21 cellular contexts compared by ENCODE assay signal in genomic region chr1:71045463-71046028, GRCh38. TPM values are rescaled to one million over a fixed set of nuclear protein-coding genes. Genes with fewer than 3 reads are reported as not detected.
DNase-seq lines count a peak whose midpoint lies in the region; ATAC-seq, FAIRE-seq and TF ChIP-seq lines count a peak whose summit lies in the region.
"Had no signal": no experiment of that assay in that cellular context is flagged by ENCODE, and none has a peak within 500 bp of the region (broad histone marks: within the 10 kb centered on the region; RNA-seq: fewer than 3 reads in every experiment).

No MANE protein-coding gene starts in this region.

- peaks cover 51% of the 10 kb centered on the region for H3K27me3 Mint-ChIP-seq in activated CD8-positive, alpha-beta T cell treated with anti-CD3 and anti-CD28 coated beads, Interleukin-2, amount 10 ng/mL, durations not matched to agents 7 days and 5 days (ENCODE audit: low read depth)
- peaks cover 45% of the 10 kb centered on the region for H3K27me3 Mint-ChIP-seq in activated CD8-positive, alpha-beta T cell treated with anti-CD3 and anti-CD28 coated beads for 36 hours
- peaks cover 18 to 48% (median 30%) of the 10 kb centered on the region in 5 donors for H3K27me3 Mint-ChIP-seq in naive thymus-derived CD8-positive, alpha-beta T cell
- peaks cover 65% of the 10 kb centered on the region for H3K27me3 Mint-ChIP-seq in type B pancreatic cell

- peaks cover 17% of the 10 kb centered on the region for H3K36me3 ChIP-seq in K562 (ENCODE audit: control insufficient read depth, insufficient read depth, low read length)
- H3K36me3 ChIP-seq: adrenal gland, prostate gland, thyroid gland had no signal

- H3K79me2 ChIP-seq in K562 (ENCODE audit: control insufficient read depth, insufficient read depth, low read length): peaks cover 68% of the 10 kb centered on the region

- POLR2A ChIA-PET in activated CD8-positive, alpha-beta T cell treated with anti-CD3 and anti-CD28 coated beads, Interleukin-2, amount 10 ng/mL, durations not matched to agents 7 days and 5 days (lab: Charles Lee): no interaction called here
- POLR2A ChIA-PET in activated CD8-positive, alpha-beta T cell treated with anti-CD3 and anti-CD28 coated beads for 36 hours (lab: Charles Lee): no interaction called here
- POLR2A ChIA-PET in K562 (lab: Yijun Ruan, JAX): interaction anchor here (1.0 to 2.4 kb wide), 9 partner anchors 9 to 370 kb away, joined by 3 to 16 read pairs (median 4); no protein-coding TSS in a partner anchor
- POLR2A ChIA-PET in naive thymus-derived CD8-positive, alpha-beta T cell (lab: Charles Lee): interaction anchor here (0.7 kb wide), 1 partner anchor 691 kb away, joined by 4 read pairs; the partner anchor contains the start of gene ANKRD13C

- no peaks in the 10 kb centered on the region for H3K36me3 Mint-ChIP-seq in activated CD8-positive, alpha-beta T cell treated with anti-CD3 and anti-CD28 coated beads, Interleukin-2, amount 10 ng/mL, durations not matched to agents 7 days and 5 days (ENCODE audit: low read depth)
- no peaks in the 10 kb centered on the region for H3K36me3 Mint-ChIP-seq in activated CD8-positive, alpha-beta T cell treated with anti-CD3 and anti-CD28 coated beads for 36 hours (ENCODE audit: low read depth)
- H3K36me3 Mint-ChIP-seq in naive thymus-derived CD8-positive, alpha-beta T cell: no peaks in the 10 kb centered on the region
- H3K36me3 Mint-ChIP-seq in type B pancreatic cell: no peaks in the 10 kb centered on the region

- TF ChIP-seq CTCF in activated CD8-positive, alpha-beta T cell treated with anti-CD3 and anti-CD28 coated beads for 36 hours (IDR thresholded peaks at IDR 0.05): no peak
- TF ChIP-seq CTCF in K562 (IDR thresholded peaks at IDR 0.05 in 2 of 3, conservative IDR thresholded peaks at IDR 0.05 in 1 of 3; ENCODE audit: insufficient read depth in 2 of 3, low read depth in 1 of 3, low read length in 3 of 3) (no peak), type B pancreatic cell (conservative IDR thresholded peaks at IDR 0.05) (no peak)

- peak; percentile 79 for FAIRE-seq in K562 (lab: Jason Lieb, UNC)
- FAIRE-seq: islet of Langerhans had no signal

- H3K9ac ChIP-seq in K562 (ENCODE audit: insufficient read depth in 1 of 2, low read depth in 2 of 2, low read length in 2 of 2): peak overlapping the region; percentile 83 to 88
- H3K9ac ChIP-seq: KMS-11 had no signal

- H3K4me3 ChIP-seq in K562: peak overlapping the region; percentile 66
- H3K4me3 ChIP-seq: PC-9, thyroid gland had no signal

- H3K27me3 ChIP-seq in K562 (ENCODE audit: control insufficient read depth in 2 of 2, insufficient read depth in 2 of 2, low read length in 2 of 2): no peaks in the 10 kb centered on the region; a peak in 1 of 5 replicates

- H3K4me3 Mint-ChIP-seq in activated CD8-positive, alpha-beta T cell treated with anti-CD3 and anti-CD28 coated beads, Interleukin-2, amount 10 ng/mL, durations not matched to agents 7 days and 5 days: peak overlapping the region; percentile 26
- H3K4me3 Mint-ChIP-seq in activated CD8-positive, alpha-beta T cell treated with anti-CD3 and anti-CD28 coated beads for 36 hours: no peak overlapping the region
- H3K4me3 Mint-ChIP-seq in naive thymus-derived CD8-positive, alpha-beta T cell: peak overlapping the region in 8 of 10 donors; percentile 35 to 66 (median 57)
- peak overlapping the region; percentile 45 for H3K4me3 Mint-ChIP-seq in type B pancreatic cell

- H3K4me2 ChIP-seq in K562 (ENCODE audit: insufficient read depth, low read length): peak overlapping the region; percentile 98
- H3K4me2 ChIP-seq: KMS-11, PC-9 had no signal

- no peaks in the 10 kb centered on the region for H4K20me1 ChIP-seq in K562 (replicated peaks; ENCODE audit: control insufficient read depth, insufficient read depth, low read length)

- 0 out of 4 replicates have a peak, but pooled peaks of 1 of the 2 experiments have one; percentile 10 for TF ChIP-seq RAD21 in K562 (CRISPR knock-in tag; conservative IDR thresholded peaks at IDR 0.05 in 1 of 2, IDR thresholded peaks at IDR 0.05 in 1 of 2)

- 2% methylated on average over 16 of the region's 16 CpGs for WGBS in K562 (ENCODE audit: insufficient coverage, low coverage, missing lambda C conversion rate)

- intact Hi-C loops in activated CD8-positive, alpha-beta T cell treated with anti-CD3 and anti-CD28 coated beads for 36 hours (cut with micrococcal nuclease): no loop called here
- intact Hi-C loops in K562 (cut with micrococcal nuclease): loop anchor here (5.0 to 10.0 kb wide), 4 partner anchors 148 to 913 kb away; no protein-coding TSS in a partner anchor

- in situ Hi-C loops in K562 (cut with MboI): no loop called here

- TF ChIP-seq POLR2A in K562 (conservative IDR thresholded peaks at IDR 0.05): no peak; the same call in 1 of the 2 replicates

- no TSS peak for BruUV-seq in K562 (replicated peaks; lab: Mats Ljungman, UMichigan)

- no peaks in the 10 kb centered on the region for H3K9me1 ChIP-seq in K562 (ENCODE audit: control insufficient read depth, insufficient read depth, low read length)

- H3K9me3 Mint-ChIP-seq in activated CD8-positive, alpha-beta T cell treated with anti-CD3 and anti-CD28 coated beads, Interleukin-2, amount 10 ng/mL, durations not matched to agents 7 days and 5 days (ENCODE audit: insufficient read depth): no peaks in the 10 kb centered on the region
- no peaks in the 10 kb centered on the region for H3K9me3 Mint-ChIP-seq in activated CD8-positive, alpha-beta T cell treated with anti-CD3 and anti-CD28 coated beads for 36 hours
- H3K9me3 Mint-ChIP-seq in naive thymus-derived CD8-positive, alpha-beta T cell: no peaks in the 10 kb centered on the region
- H3K9me3 Mint-ChIP-seq in type B pancreatic cell: no peaks in the 10 kb centered on the region
- H3K9me3 Mint-ChIP-seq: activated T-cell treated with anti-CD3 and anti-CD28 coated beads, Interleukin-2, amount 50 U/mL, for 4 hours; HFFc6 had no signal

- ATAC-seq in activated CD8-positive, alpha-beta T cell treated with anti-CD3 and anti-CD28 coated beads, Interleukin-2, amount 10 ng/mL, durations not matched to agents 7 days and 5 days: no peak
- ATAC-seq in activated CD8-positive, alpha-beta T cell treated with anti-CD3 and anti-CD28 coated beads for 36 hours: no peak
- peak; percentile 34 for ATAC-seq in K562
- ATAC-seq in naive thymus-derived CD8-positive, alpha-beta T cell: no peak
- no peak for ATAC-seq in HG03342 (IDR thresholded peaks at IDR 0.05; ENCODE audit: unreplicated experiment)

- DNase-seq in activated CD8-positive, alpha-beta T cell treated with anti-CD3 and anti-CD28 coated beads, Interleukin-2, amount 10 ng/mL, durations not matched to agents 7 days and 5 days: no peak
- DNase-seq in activated CD8-positive, alpha-beta T cell treated with anti-CD3 and anti-CD28 coated beads for 36 hours: no peak
- DNase-seq in K562 (ENCODE audit: extremely low read depth in 1 of 4, low spot score in 3 of 4) (peak; percentile 17 to 70 (median 30)), type B pancreatic cell (ENCODE audit: extremely low spot score, unreplicated experiment) (no peak), NCI-H2107 treated with DMSO at 0.1 percent for 48 hours (lab: John Stamatoyannopoulos, UW; ENCODE audit: unreplicated experiment) (no peak), NCI-H1436 (lab: John Stamatoyannopoulos, UW) (no peak)
- no peak for DNase-seq in naive thymus-derived CD8-positive, alpha-beta T cell
- DNase-seq: ACHN; activated CD4-positive, alpha-beta T cell treated with anti-CD3 and anti-CD28 coated beads for 1 hour; activated T-cell treated with anti-CD3 and anti-CD28 coated beads, Interleukin-2, amount 50 U/mL, for 4 hours; adrenal gland; HFFc6; NCI-H1694; PC-9; thyroid gland had no signal

- peak overlapping the region; percentile 86 for H3K27ac ChIP-seq in K562 (ENCODE audit: extremely low read depth, low read depth, low read length)
- H3K27ac ChIP-seq: adrenal gland, epithelial cell of prostate, HL-60, KMS-11, PC-9, prostate gland, thyroid gland had no signal

- CTCF ChIA-PET in activated CD8-positive, alpha-beta T cell treated with anti-CD3 and anti-CD28 coated beads, Interleukin-2, amount 10 ng/mL, durations not matched to agents 7 days and 5 days (lab: Charles Lee): interaction anchor here (1.6 kb wide), 1 partner anchor 35 kb away, joined by 3 read pairs; the partner anchor contains the start of gene ZRANB2
- CTCF ChIA-PET in activated CD8-positive, alpha-beta T cell treated with anti-CD3 and anti-CD28 coated beads for 36 hours (lab: Charles Lee): no interaction called here
- CTCF ChIA-PET in K562 (lab: Yijun Ruan, JAX; ENCODE audit: low intra/inter-chr PET ratio): no interaction called here

- H3K27ac Mint-ChIP-seq in activated CD8-positive, alpha-beta T cell treated with anti-CD3 and anti-CD28 coated beads, Interleukin-2, amount 10 ng/mL, durations not matched to agents 7 days and 5 days: no peak overlapping the region
- no peak overlapping the region for H3K27ac Mint-ChIP-seq in activated CD8-positive, alpha-beta T cell treated with anti-CD3 and anti-CD28 coated beads for 36 hours
- no peak overlapping the region for H3K27ac Mint-ChIP-seq in naive thymus-derived CD8-positive, alpha-beta T cell
- H3K27ac Mint-ChIP-seq in type B pancreatic cell: no peak overlapping the region
- H3K27ac Mint-ChIP-seq: HFFc6 had no signal

- peak overlapping the region; percentile 79 for H2AFZ ChIP-seq in K562 (ENCODE audit: low read depth, low read length)
- H2AFZ ChIP-seq: PC-9 had no signal

- peaks cover 25% of the 10 kb centered on the region for H3K4me1 Mint-ChIP-seq in activated CD8-positive, alpha-beta T cell treated with anti-CD3 and anti-CD28 coated beads, Interleukin-2, amount 10 ng/mL, durations not matched to agents 7 days and 5 days (ENCODE audit: low read depth)
- peaks cover 17% of the 10 kb centered on the region for H3K4me1 Mint-ChIP-seq in activated CD8-positive, alpha-beta T cell treated with anti-CD3 and anti-CD28 coated beads for 36 hours (ENCODE audit: low read depth)
- peaks cover 6 to 23% (median 22%) of the 10 kb centered on the region in 4 donors for H3K4me1 Mint-ChIP-seq in naive thymus-derived CD8-positive, alpha-beta T cell
- no peaks in the 10 kb centered on the region for H3K4me1 Mint-ChIP-seq in type B pancreatic cell (ENCODE audit: unreplicated experiment)

- TF ChIP-seq EP300 in K562 (IDR thresholded peaks at IDR 0.05; ENCODE audit: low read length): no peak

- no peaks in the 10 kb centered on the region for H3K9me3 ChIP-seq in K562 (replicated peaks; ENCODE audit: control insufficient read depth, insufficient read depth, low read depth, low read length)
- H3K9me3 ChIP-seq: adrenal gland, prostate gland, thyroid gland had no signal

- H3K4me1 ChIP-seq in K562 (replicated peaks in 1 of 2; ENCODE audit: control insufficient read depth in 2 of 2, insufficient read depth in 2 of 2, low read length in 2 of 2): peaks cover 18 to 24% of the 10 kb centered on the region in 2 experiments
- H3K4me1 ChIP-seq: prostate gland had no signal

RNA-seq across cellular contexts. Expression of gene PTGER3, which starts 2.1 kb away (rescaled TPM):
- 1 to 10 TPM; 2.8 to 3.4 TPM for total RNA-seq in activated CD8-positive, alpha-beta T cell treated with anti-CD3 and anti-CD28 coated beads, Interleukin-2, amount 10 ng/mL, durations not matched to agents 7 days and 5 days
- total RNA-seq in activated CD8-positive, alpha-beta T cell treated with anti-CD3 and anti-CD28 coated beads for 36 hours: not detected
- total RNA-seq in K562 (2011; cell fraction: chromatin; rRNA removed; ENCODE audit: low replicate concordance): 14.8 and 15.1 TPM in 2 replicates
- 13.7 and 16.2 TPM in 2 replicates for total RNA-seq in K562 (2011; cell fraction: nucleolus; rRNA removed)
- total RNA-seq in K562 (2011; cell fraction: nucleoplasm; rRNA removed): 13.1 and 24.9 TPM in 2 replicates
- 14.2 and 26.2 TPM in 2 replicates for total RNA-seq in K562 (2014; rRNA removed)
- 19.0 and 19.2 TPM in 2 replicates for total RNA-seq in K562 (2014; rRNA removed; fragmentation: Illumina TruSeq; extraction: Trizol)
- total RNA-seq in K562 (2015; rRNA removed; fragmentation: Illumina TruSeq; extraction: Trizol): 18.4 and 20.0 TPM in 2 replicates
- total RNA-seq in K562 (2021): 28.5 and 33.3 TPM in 2 replicates
- polyA plus RNA-seq in K562 (2011; rRNA removed): 3.2 and 4.5 TPM in 2 replicates
- 3.3 and 10.5 TPM in 2 replicates for polyA plus RNA-seq in K562 (2011; cell fraction: cytosol; rRNA removed)
- polyA plus RNA-seq in K562 (2011; cell fraction: nucleus; rRNA removed): 4.9 and 8.3 TPM in 2 replicates
- 15.2 and 16.0 TPM in 2 replicates for polyA plus RNA-seq in K562 (2012)
- 11.6 and 14.6 TPM in 2 replicates for polyA plus RNA-seq in K562 (2014; fragmentation: Illumina TruSeq; extraction: Trizol)
- 1 to 10 TPM; 3.8 to 5.1 TPM for polyA plus RNA-seq in K562 (2014; fragmentation: Nextera tagmentation; extraction: Ambion mirVana)
- polyA plus RNA-seq in K562 (2014; rRNA removed): 9.7 and 17.7 TPM in 2 replicates
- 5.3 and 6.0 TPM in 2 replicates for polyA minus RNA-seq in K562 (2011; rRNA and poly(A)+ RNA removed)
- 5.9 and 7.3 TPM in 2 replicates for polyA minus RNA-seq in K562 (2011; cell fraction: cytosol; rRNA and poly(A)+ RNA removed)
- 8.1 and 9.1 TPM in 2 replicates for polyA minus RNA-seq in K562 (2011; cell fraction: nucleus; rRNA and poly(A)+ RNA removed)
- total RNA-seq in naive thymus-derived CD8-positive, alpha-beta T cell: under 1 TPM; 0.11 to 0.26 TPM
- polyA plus RNA-seq in naive thymus-derived CD8-positive, alpha-beta T cell: not detected
- 2.8 and 4.7 TPM in 2 replicates for total RNA-seq in type B pancreatic cell (ENCODE audit: low replicate concordance)

RNA-seq across cellular contexts. Expression of gene ZRANB2, which starts 35.3 kb away (rescaled TPM):
- total RNA-seq in activated CD8-positive, alpha-beta T cell treated with anti-CD3 and anti-CD28 coated beads, Interleukin-2, amount 10 ng/mL, durations not matched to agents 7 days and 5 days: 10 to 100 TPM; 95.9 to 98.6 TPM
- 100 to 1,000 TPM; 107 to 119 TPM for total RNA-seq in activated CD8-positive, alpha-beta T cell treated with anti-CD3 and anti-CD28 coated beads for 36 hours
- total RNA-seq in K562 (2011; cell fraction: chromatin; rRNA removed; ENCODE audit: low replicate concordance): 82.9 and 341 TPM in 2 replicates
- total RNA-seq in K562 (2011; cell fraction: nucleolus; rRNA removed): 32.4 and 47.8 TPM in 2 replicates
- 107 and 212 TPM in 2 replicates for total RNA-seq in K562 (2011; cell fraction: nucleoplasm; rRNA removed)
- total RNA-seq in K562 (2014; rRNA removed) (80.8 and 86.5 TPM in 2 replicates), K562 (2014; rRNA removed; fragmentation: Illumina TruSeq; extraction: Trizol) (86.0 and 108 TPM in 2 replicates), K562 (2015; rRNA removed; fragmentation: Illumina TruSeq; extraction: Trizol) (75.5 and 88.3 TPM in 2 replicates), K562 (2021) (129 and 134 TPM in 2 replicates), type B pancreatic cell (ENCODE audit: low replicate concordance) (87.1 and 112 TPM in 2 replicates)
- polyA plus RNA-seq in K562 (2011; rRNA removed) (230 and 264 TPM in 2 replicates), K562 (2014; fragmentation: Illumina TruSeq; extraction: Trizol) (207 and 240 TPM in 2 replicates), K562 (2014; fragmentation: Nextera tagmentation; extraction: Ambion mirVana) (100 to 1,000 TPM; 194 to 244 TPM), K562 (2014; rRNA removed) (157 TPM in 2 replicates)
- polyA plus RNA-seq in K562 (2011; cell fraction: cytosol; rRNA removed): 17.5 and 48.4 TPM in 2 replicates
- 309 and 554 TPM in 2 replicates for polyA plus RNA-seq in K562 (2011; cell fraction: nucleus; rRNA removed)
- polyA plus RNA-seq in K562 (2012): 109 and 124 TPM in 2 replicates
- 108 and 129 TPM in 2 replicates for polyA minus RNA-seq in K562 (2011; rRNA and poly(A)+ RNA removed)
- 28.0 and 33.2 TPM in 2 replicates for polyA minus RNA-seq in K562 (2011; cell fraction: cytosol; rRNA and poly(A)+ RNA removed)
- 82.8 and 171 TPM in 2 replicates for polyA minus RNA-seq in K562 (2011; cell fraction: nucleus; rRNA and poly(A)+ RNA removed)
- total RNA-seq in naive thymus-derived CD8-positive, alpha-beta T cell: 100 to 1,000 TPM; 171 to 175 TPM
- polyA plus RNA-seq in naive thymus-derived CD8-positive, alpha-beta T cell: 10 to 100 TPM; 40.9 to 67.7 (median 63.3) TPM

Comparison
In these comparisons a context has a peak if more than half of its experiments do, and no peak if none do; other contexts are left out.
1. DNase-seq: peak in K562 (4 of 4); none in activated CD8-positive, alpha-beta T cell treated with anti-CD3 and anti-CD28 coated beads, Interleukin-2, amount 10 ng/mL, durations not matched to agents 7 days and 5 days (single experiment), activated CD8-positive, alpha-beta T cell treated with anti-CD3 and anti-CD28 coated beads for 36 hours (single experiment), naive thymus-derived CD8-positive, alpha-beta T cell (0 of 10), type B pancreatic cell (single experiment), NCI-H2107 treated with DMSO at 0.1 percent for 48 hours (single experiment) and NCI-H1436 (single experiment).
2. POLR2A ChIA-PET loops: an anchor here in K562 (1.0 to 2.4 kb wide) and naive thymus-derived CD8-positive, alpha-beta T cell (0.7 kb wide); none called in activated CD8-positive, alpha-beta T cell treated with anti-CD3 and anti-CD28 coated beads, Interleukin-2, amount 10 ng/mL, durations not matched to agents 7 days and 5 days and activated CD8-positive, alpha-beta T cell treated with anti-CD3 and anti-CD28 coated beads for 36 hours.